ENCODE assay signal across 15 cellular contexts in genomic region chr3:76083992-76084391, GRCh38.
DNase-seq lines count a peak whose midpoint lies in the region; ATAC-seq and TF ChIP-seq lines count a peak whose summit lies in the region.
"Had no signal": no experiment of that assay in that cellular context is flagged by ENCODE, and none has a peak within 500 bp of the region (broad histone marks: within the 10 kb centered on the region; RNA-seq: fewer than 3 reads in every experiment).

No MANE protein-coding gene starts in this region.

- H3K4me1 Mint-ChIP-seq in stimulated activated naive B cell treated with anti-CD40 and anti-IgM and Interleukin-4, amounts not matched to agents 10 μg/mL and 1 μg/mL and 100 μg/mL, for 72 hours: no peaks in the 10 kb centered on the region

- no peaks in the 10 kb centered on the region for H4K20me1 ChIP-seq in fibroblast of lung (ENCODE audit: control insufficient read depth, extremely low read depth, insufficient read depth, low read length)

- no peak for ATAC-seq in stimulated activated naive B cell treated with anti-CD40 and anti-IgM and Interleukin-4, amounts not matched to agents 10 μg/mL and 1 μg/mL and 100 μg/mL, for 72 hours (replicated peaks)

- no peak overlapping the region for H3K9ac ChIP-seq in fibroblast of lung (ENCODE audit: insufficient read depth, low read length)

- no peaks in the 10 kb centered on the region for H3K9me3 ChIP-seq in fibroblast of lung (ENCODE audit: control insufficient read depth, insufficient read depth, low read depth, low read length)

- H3K9me3 Mint-ChIP-seq in stimulated activated naive B cell treated with anti-CD40 and anti-IgM and Interleukin-4, amounts not matched to agents 10 μg/mL and 1 μg/mL and 100 μg/mL, for 72 hours: peaks cover 4% of the 10 kb centered on the region in 2 donors

- H3K27me3 Mint-ChIP-seq in stimulated activated naive B cell treated with anti-CD40 and anti-IgM and Interleukin-4, amounts not matched to agents 10 μg/mL and 1 μg/mL and 100 μg/mL, for 72 hours: no peaks in the 10 kb centered on the region

- H3K27me3 ChIP-seq in fibroblast of lung (ENCODE audit: control insufficient read depth, insufficient read depth, low read length): no peaks in the 10 kb centered on the region

- no peak overlapping the region for H3K27ac ChIP-seq in fibroblast of lung (ENCODE audit: insufficient read depth, low read length)
- H3K27ac ChIP-seq: C4-2B had no signal

- no peak overlapping the region for H3K27ac Mint-ChIP-seq in stimulated activated naive B cell treated with anti-CD40 and anti-IgM and Interleukin-4, amounts not matched to agents 10 μg/mL and 1 μg/mL and 100 μg/mL, for 72 hours

- no peaks in the 10 kb centered on the region for H3K4me1 ChIP-seq in fibroblast of lung (ENCODE audit: control insufficient read depth, extremely low read depth, insufficient read depth, low read length)

- H3K4me3 ChIP-seq in fibroblast of lung (replicated peaks in 1 of 4; ENCODE audit: control extremely low read depth in 1 of 4, insufficient read depth in 1 of 4, low read depth in 3 of 4, low read length in 4 of 4): no peak overlapping the region

- DNase-seq in ELR (ENCODE audit: low read depth): peak; percentile 17
- peak; percentile 53 for DNase-seq in amniotic epithelial cell (ENCODE audit: low read depth)
- DNase-seq in fibroblast of lung (ENCODE audit: low read depth in 2 of 2): peak; percentile 32 to 82
- DNase-seq in myocyte (ENCODE audit: low read depth): peak; percentile 16
- no peak for DNase-seq in NCI-H526 treated with DMSO at 0.1 percent for 48 hours (lab: John Stamatoyannopoulos, UW)
- DNase-seq in stimulated activated naive B cell treated with anti-CD40 and anti-IgM and Interleukin-4, amounts not matched to agents 10 μg/mL and 1 μg/mL and 100 μg/mL, for 72 hours: no peak
- no peak for DNase-seq in globus pallidus (ENCODE audit: low spot score)
- no peak for DNase-seq in MV-4-11 (lab: John Stamatoyannopoulos, UW)
- DNase-seq: Karpas-422; NCI-H187 treated with DMSO at 0.1 percent for 48 hours; NCI-H345; NK-92 treated with Interleukin-12 subunit alpha and Interleukin-12 subunit beta, amount 100 ng/mL, for 24 hours; OCI-M1; RPMI8226 had no signal

- no peak overlapping the region for H2AFZ ChIP-seq in fibroblast of lung (ENCODE audit: low read length)

- no peak for TF ChIP-seq CTCF in fibroblast of lung (conservative IDR thresholded peaks at IDR 0.05 in 1 of 2, IDR thresholded peaks at IDR 0.05 in 1 of 2; ENCODE audit: low read depth in 1 of 2, low read length in 2 of 2)

- H3K4me3 Mint-ChIP-seq in stimulated activated naive B cell treated with anti-CD40 and anti-IgM and Interleukin-4, amounts not matched to agents 10 μg/mL and 1 μg/mL and 100 μg/mL, for 72 hours: no peak overlapping the region

- no peak overlapping the region for H3K4me2 ChIP-seq in fibroblast of lung (ENCODE audit: extremely low read depth, insufficient read depth, low read length)

- H3K36me3 ChIP-seq in fibroblast of lung (ENCODE audit: control insufficient read depth, insufficient read depth, low read length): no peaks in the 10 kb centered on the region

- no peaks in the 10 kb centered on the region for H3K36me3 Mint-ChIP-seq in stimulated activated naive B cell treated with anti-CD40 and anti-IgM and Interleukin-4, amounts not matched to agents 10 μg/mL and 1 μg/mL and 100 μg/mL, for 72 hours

- H3K79me2 ChIP-seq in fibroblast of lung (ENCODE audit: control insufficient read depth, insufficient read depth, low read length): no peaks in the 10 kb centered on the region

Comparison
In these comparisons a context has a peak if more than half of its experiments do, and no peak if none do; other contexts are left out.
1. DNase-seq: peak in ELR (single experiment), amniotic epithelial cell (single experiment), fibroblast of lung (2 of 2) and myocyte (single experiment); none in NCI-H526 treated with DMSO at 0.1 percent for 48 hours (single experiment), stimulated activated naive B cell treated with anti-CD40 and anti-IgM and Interleukin-4, amounts not matched to agents 10 μg/mL and 1 μg/mL and 100 μg/mL, for 72 hours (single experiment), globus pallidus (single experiment) and MV-4-11 (single experiment).